In the genomic region with DNA sequence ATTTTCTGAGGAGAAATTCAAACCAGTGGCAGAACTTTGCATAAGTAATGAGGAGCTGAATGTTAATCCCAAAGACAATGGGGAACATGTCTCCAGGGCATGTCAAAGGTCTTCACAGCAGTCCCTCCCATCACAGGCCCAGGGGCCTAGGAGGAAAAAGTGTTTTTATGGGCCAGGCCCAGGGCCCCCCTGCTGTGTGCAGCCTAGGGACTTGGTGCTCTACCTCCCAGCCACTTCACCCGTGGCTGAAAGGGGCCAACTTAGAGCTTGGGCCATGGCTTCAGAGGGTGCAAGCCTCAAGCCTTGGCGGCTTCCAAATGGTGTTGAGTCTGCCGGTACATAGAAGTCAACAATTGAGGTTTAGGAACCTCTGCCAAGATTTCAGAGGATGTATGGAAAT, we compare ENCODE assay signal across 7 cellular contexts.
"Had no signal": no experiment of that assay in that cellular context is flagged by ENCODE, and none has a peak within 500 bp of the region (broad histone marks: within the 10 kb centered on the region; RNA-seq: fewer than 3 reads in every experiment).

No MANE protein-coding gene starts in this region.

- H3K27me3 Mint-ChIP-seq: IgD-negative memory B cell had no signal

- H3K4me1 Mint-ChIP-seq: GM23338, H9, IgD-negative memory B cell had no signal

- H3K4me3 ChIP-seq: GM23338 had no signal

- ATAC-seq: GM23338, HepG2 had no signal

- H3K27ac Mint-ChIP-seq: GM23338, H9, HFFc6, IgD-negative memory B cell had no signal

- H3K36me3 Mint-ChIP-seq: IgD-negative memory B cell had no signal

- H3K4me3 Mint-ChIP-seq: GM23338, H9, HFFc6, IgD-negative memory B cell had no signal

- DNase-seq: H9, HCEC 1CT, HFFc6 had no signal

- H3K27ac ChIP-seq: HL-60 had no signal
